In the genomic region with DNA sequence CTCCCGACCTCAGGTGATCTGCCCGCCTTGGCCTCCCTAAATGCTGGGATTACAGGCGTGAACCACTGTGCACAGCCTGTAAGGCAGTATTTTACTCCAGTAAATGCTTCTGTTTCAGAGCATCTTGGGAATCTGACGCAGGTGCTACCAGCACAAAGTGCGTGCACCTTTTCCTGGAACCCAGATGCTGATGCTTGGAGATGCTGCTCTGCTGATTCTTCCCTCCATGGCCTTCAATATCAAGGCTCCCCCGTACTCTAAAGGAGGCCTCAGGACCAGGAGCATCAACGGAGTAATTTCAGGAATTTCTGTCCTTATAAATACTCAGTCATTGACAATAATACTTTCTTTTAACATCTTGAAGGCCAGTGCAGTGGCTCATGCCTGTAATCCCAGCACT, we compare ENCODE assay signal across 32 cellular contexts. TPM values are rescaled to one million over a fixed set of nuclear protein-coding genes. Genes with fewer than 3 reads are reported as not detected.
"Had no signal": no experiment of that assay in that cellular context is flagged by ENCODE, and none has a peak within 500 bp of the region (broad histone marks: within the 10 kb centered on the region; RNA-seq: fewer than 3 reads in every experiment).

No MANE protein-coding gene starts in this region.

- ATAC-seq: activated CD8-positive, alpha-beta T cell treated with anti-CD3 and anti-CD28 coated beads for 36 hours; activated T-cell treated with anti-CD3 and anti-CD28 coated beads, Interleukin-2, amount 50 U/mL, for 72 hours; activated T-helper 17 cell treated with anti-CD3 and anti-CD28 coated beads, Interleukin-2, amount 50 U/mL, for 72 hours had no signal

- H3K9ac ChIP-seq: KMS-11, SK-N-SH had no signal

- H3K4me3 ChIP-seq: Peyer's patch, SJSA1 had no signal

- H3K4me2 ChIP-seq: KMS-11, SK-N-SH had no signal

- H3K4me1 ChIP-seq: Peyer's patch had no signal

- H3K36me3 ChIP-seq: brain microvascular endothelial cell, Peyer's patch, SJSA1 had no signal

- FAIRE-seq: TTC549 had no signal

- H3K27ac ChIP-seq: brain microvascular endothelial cell, KMS-11, Peyer's patch, SJSA1 had no signal

- H3K9me3 ChIP-seq: Peyer's patch, SJSA1, SK-N-SH had no signal

- H3K27me3 ChIP-seq: brain microvascular endothelial cell, Peyer's patch, SJSA1 had no signal

- DNase-seq: activated CD4-positive, alpha-beta T cell treated with anti-CD3 and anti-CD28 coated beads, Interleukin-2, amount 10 ng/mL, durations not matched to agents 24 days and 14 days; activated CD4-positive, alpha-beta T cell treated with anti-CD3 and anti-CD28 coated beads, Interleukin-2, amount 50 U/mL, for 4 hours; activated CD8-positive, alpha-beta T cell treated with anti-CD3 and anti-CD28 coated beads for 36 hours; activated effector memory CD4-positive, alpha-beta T cell treated with anti-CD3 and anti-CD28 coated beads, Interleukin-2, amount 50 U/mL, for 16 hours; activated naive CD4-positive, alpha-beta T cell; activated naive CD4-positive, alpha-beta T cell treated with anti-CD3 and anti-CD28 coated beads, Interleukin-2, amount 50 U/mL, for 16 hours; activated naive CD8-positive, alpha-beta T cell treated with anti-CD3 and anti-CD28 coated beads for 36 hours; activated T-cell treated with anti-CD3 and anti-CD28 coated beads, Interleukin-2, amount 50 U/mL, for 1 hour; activated T-cell treated with anti-CD3 and anti-CD28 coated beads, Interleukin-2, amount 50 U/mL, for 72 hours; amniotic stem cell; aorta; brain microvascular endothelial cell; central memory CD4-positive, alpha-beta T cell; NCI-H1048; NCI-H1105 treated with DMSO at 0.1 percent for 48 hours; NCI-H1436; NCI-H1694; NCI-H1930; NCI-H2081 treated with DMSO at 0.1 percent for 48 hours; NCI-H226; NCI-H446 treated with DMSO at 0.1 percent for 48 hours; NCI-H524; NCI-H82; Peyer's patch; SHP77 treated with DMSO at 0.1 percent for 48 hours; SK-N-SH had no signal

RNA-seq across cellular contexts. Expression of a gene that starts 23.5 kb away (rescaled TPM):
- total RNA-seq: activated CD4-positive, alpha-beta T cell treated with anti-CD3 and anti-CD28 coated beads, Interleukin-2, amount 10 ng/mL, durations not matched to agents 24 days and 14 days; activated CD8-positive, alpha-beta memory T cell treated with anti-CD3 and anti-CD28 coated beads for 36 hours; activated CD8-positive, alpha-beta T cell treated with anti-CD3 and anti-CD28 coated beads for 36 hours; activated naive CD8-positive, alpha-beta T cell treated with anti-CD3 and anti-CD28 coated beads for 36 hours; activated T-cell treated with anti-CD3 and anti-CD28 coated beads, Interleukin-2, amount 50 U/mL, for 72 hours; activated T-helper 17 cell treated with anti-CD3 and anti-CD28 coated beads, Interleukin-2, amount 50 U/mL, for 72 hours; LHCN-M2 had no signal
